22 cellular contexts compared by ENCODE assay signal in genomic region chr6:31173406-31173805, GRCh38. TPM values are rescaled to one million over a fixed set of nuclear protein-coding genes. Genes with fewer than 3 reads are reported as not detected.
"Had no signal": no experiment of that assay in that cellular context is flagged by ENCODE, and none has a peak within 500 bp of the region (broad histone marks: within the 10 kb centered on the region; RNA-seq: fewer than 3 reads in every experiment).

No MANE protein-coding gene starts in this region.

- DNase-seq: activated CD4-positive, alpha-beta T cell treated with anti-CD3 and anti-CD28 coated beads, Interleukin-2, amount 10 ng/mL, durations not matched to agents 7 days and 5 days; activated CD4-positive, CD25-positive, alpha-beta regulatory T cell; activated CD8-positive, alpha-beta memory T cell treated with anti-CD3 and anti-CD28 coated beads, Interleukin-2, amount 50 U/mL, for 48 hours; adrenal gland; head of caudate nucleus; left lung; occipital lobe; right cardiac atrium; SW 1271; trophoblast cell had no signal

- ATAC-seq: left lung; natural killer cell treated with Interleukin-12 subunit alpha and Interleukin-12 subunit beta and Interleukin-15 and Interleukin-18, amount 100 ng/mL, for 72 hours; right cardiac atrium had no signal

- H3K9me3 ChIP-seq: adrenal gland, left lung, prostate gland, suprapubic skin had no signal

- H3K27ac ChIP-seq: adrenal gland, left lung, prostate gland, suprapubic skin had no signal

- H3K4me3 ChIP-seq: adrenal gland, left lung, prostate gland, smooth muscle cell, suprapubic skin had no signal

- H3K36me3 Mint-ChIP-seq: activated naive CD4-positive, alpha-beta T cell treated with anti-CD3 and anti-CD28 coated beads, Interleukin-2, amount 50 U/mL, for 24 hours; natural killer cell treated with Interleukin-12 subunit alpha and Interleukin-12 subunit beta and Interleukin-15 and Interleukin-18, amount 100 ng/mL, for 72 hours had no signal

- H3K27ac Mint-ChIP-seq: activated CD4-positive, alpha-beta T cell treated with anti-CD3 and anti-CD28 coated beads, Interleukin-2, amount 10 ng/mL, durations not matched to agents 7 days and 5 days; activated naive CD4-positive, alpha-beta T cell treated with anti-CD3 and anti-CD28 coated beads, Interleukin-2, amount 50 U/mL, for 24 hours; memory B cell; natural killer cell treated with Interleukin-12 subunit alpha and Interleukin-12 subunit beta and Interleukin-15 and Interleukin-18, amount 100 ng/mL, for 72 hours; stimulated activated naive CD8-positive, alpha-beta T cell treated with anti-CD3 and anti-CD28 coated beads, Interleukin-15, Interleukin-2, amounts not matched to agents 100 ng/mL and 50 ng/mL, for 24 hours had no signal

- H3K4me3 Mint-ChIP-seq: activated CD4-positive, alpha-beta T cell treated with anti-CD3 and anti-CD28 coated beads, Interleukin-2, amount 10 ng/mL, durations not matched to agents 7 days and 5 days; activated naive CD4-positive, alpha-beta T cell treated with anti-CD3 and anti-CD28 coated beads, Interleukin-2, amount 50 U/mL, for 24 hours; memory B cell; natural killer cell treated with Interleukin-12 subunit alpha and Interleukin-12 subunit beta and Interleukin-15 and Interleukin-18, amount 100 ng/mL, for 72 hours; stimulated activated naive CD8-positive, alpha-beta T cell treated with anti-CD3 and anti-CD28 coated beads, Interleukin-15, Interleukin-2, amounts not matched to agents 100 ng/mL and 50 ng/mL, for 24 hours had no signal

- H3K27me3 Mint-ChIP-seq: activated CD4-positive, alpha-beta T cell treated with anti-CD3 and anti-CD28 coated beads, Interleukin-2, amount 10 ng/mL, durations not matched to agents 7 days and 5 days; activated naive CD4-positive, alpha-beta T cell treated with anti-CD3 and anti-CD28 coated beads, Interleukin-2, amount 50 U/mL, for 24 hours; memory B cell; natural killer cell treated with Interleukin-12 subunit alpha and Interleukin-12 subunit beta and Interleukin-15 and Interleukin-18, amount 100 ng/mL, for 72 hours; stimulated activated naive CD8-positive, alpha-beta T cell treated with anti-CD3 and anti-CD28 coated beads, Interleukin-15, Interleukin-2, amounts not matched to agents 100 ng/mL and 50 ng/mL, for 24 hours had no signal

- H3K4me1 ChIP-seq: adrenal gland, left lung, prostate gland had no signal

- H3K9me3 Mint-ChIP-seq: activated CD4-positive, alpha-beta T cell treated with anti-CD3 and anti-CD28 coated beads, Interleukin-2, amount 10 ng/mL, durations not matched to agents 7 days and 5 days; activated naive CD4-positive, alpha-beta T cell treated with anti-CD3 and anti-CD28 coated beads, Interleukin-2, amount 50 U/mL, for 24 hours; memory B cell; natural killer cell treated with Interleukin-12 subunit alpha and Interleukin-12 subunit beta and Interleukin-15 and Interleukin-18, amount 100 ng/mL, for 72 hours; stimulated activated naive CD8-positive, alpha-beta T cell treated with anti-CD3 and anti-CD28 coated beads, Interleukin-15, Interleukin-2, amounts not matched to agents 100 ng/mL and 50 ng/mL, for 24 hours had no signal

- H3K27me3 ChIP-seq: adrenal gland, left lung, suprapubic skin had no signal

- H3K36me3 ChIP-seq: adrenal gland, prostate gland had no signal

RNA-seq across cellular contexts. Expression of gene POU5F1, which starts 2.9 kb away (rescaled TPM):
- total RNA-seq: dermis microvascular lymphatic vessel endothelial cell; frontal cortex; occipital lobe; smooth muscle cell; T-helper 2 cell treated with Interferon-gamma antibody and Interleukin-4, amounts not matched to agents 100 ng/mL and 5 ng/mL, for 36 hours had no signal

RNA-seq across cellular contexts. Expression of gene PSORS1C2, which starts 34.5 kb away (rescaled TPM):
- total RNA-seq: activated CD4-positive, alpha-beta T cell treated with anti-CD3 and anti-CD28 coated beads, Interleukin-2, amount 10 ng/mL, durations not matched to agents 7 days and 5 days; adrenal gland; chondrocyte; dermis microvascular lymphatic vessel endothelial cell; epithelial cell of proximal tubule; frontal cortex; left lung; natural killer cell treated with Interleukin-12 subunit alpha and Interleukin-12 subunit beta and Interleukin-15 and Interleukin-18, amount 100 ng/mL, for 72 hours; occipital lobe; prostate gland; right cardiac atrium; T-helper 2 cell treated with Interferon-gamma antibody and Interleukin-4, amounts not matched to agents 100 ng/mL and 5 ng/mL, for 36 hours had no signal

RNA-seq across cellular contexts. Expression of gene CDSN, which starts 53.2 kb away (rescaled TPM):
- total RNA-seq: activated CD4-positive, alpha-beta T cell treated with anti-CD3 and anti-CD28 coated beads, Interleukin-2, amount 10 ng/mL, durations not matched to agents 7 days and 5 days; adrenal gland; epithelial cell of proximal tubule; frontal cortex; natural killer cell treated with Interleukin-12 subunit alpha and Interleukin-12 subunit beta and Interleukin-15 and Interleukin-18, amount 100 ng/mL, for 72 hours; occipital lobe; T-helper 2 cell treated with Interferon-gamma antibody and Interleukin-4, amounts not matched to agents 100 ng/mL and 5 ng/mL, for 36 hours had no signal
